ENCODE assay signal across 1 cellular context in genomic region chr12:75954749-75955148, GRCh38.
A peak's percentile ranks its signal among the peaks of the same experiment; 100 is the strongest.
TF ChIP-seq lines count a peak whose summit lies in the region.

No MANE protein-coding gene starts in this region.

TF ChIP-seq in K562, 482 proteins besides CTCF, POLR2A, EP300 and RAD21:
- TF ChIP-seq SMARCA4 (IDR thresholded peaks at IDR 0.05), result 0 out of 2 replicates have a peak, but pooled peaks have one; percentile 19
- TF ChIP-seq PBX2 (CRISPR knock-in tag; IDR thresholded peaks at IDR 0.05; ENCODE audit: low read depth), result peak; percentile 59
- TF ChIP-seq PBX2 (tag; conservative IDR thresholded peaks at IDR 0.05; ENCODE audit: low read depth), result 0 out of 2 replicates have a peak, but pooled peaks have one; percentile 29
- peak; percentile 93 for TF ChIP-seq PKNOX1 (IDR thresholded peaks at IDR 0.05)
- no peak for TF ChIP-seq ZBTB11 (CRISPR knock-in tag; IDR thresholded peaks at IDR 0.05)
- TF ChIP-seq MEIS2 (IDR thresholded peaks at IDR 0.05; ENCODE audit: partially characterized antibody), result peak; percentile 25
- no peak for TF ChIP-seq ZNF140 (CRISPR knock-in tag; IDR thresholded peaks at IDR 0.05)
- 0 out of 2 replicates have a peak, but pooled peaks have one; percentile 14 for TF ChIP-seq NFE2 (IDR thresholded peaks at IDR 0.05; ENCODE audit: low read depth)
- no peak for TF ChIP-seq BRF2 (IDR thresholded peaks at IDR 0.05; ENCODE audit: borderline replicate concordance, insufficient read depth, insufficient read length)
- 0 out of 4 replicates have a peak, but pooled peaks of 1 of the 2 experiments have one; percentile 11 for TF ChIP-seq KDM1A (IDR thresholded peaks at IDR 0.05)
TF ChIP-seq in K562: peak in this region for 6.
